Comparison of ENCODE assay signal across 8 cellular contexts in the genomic region with DNA sequence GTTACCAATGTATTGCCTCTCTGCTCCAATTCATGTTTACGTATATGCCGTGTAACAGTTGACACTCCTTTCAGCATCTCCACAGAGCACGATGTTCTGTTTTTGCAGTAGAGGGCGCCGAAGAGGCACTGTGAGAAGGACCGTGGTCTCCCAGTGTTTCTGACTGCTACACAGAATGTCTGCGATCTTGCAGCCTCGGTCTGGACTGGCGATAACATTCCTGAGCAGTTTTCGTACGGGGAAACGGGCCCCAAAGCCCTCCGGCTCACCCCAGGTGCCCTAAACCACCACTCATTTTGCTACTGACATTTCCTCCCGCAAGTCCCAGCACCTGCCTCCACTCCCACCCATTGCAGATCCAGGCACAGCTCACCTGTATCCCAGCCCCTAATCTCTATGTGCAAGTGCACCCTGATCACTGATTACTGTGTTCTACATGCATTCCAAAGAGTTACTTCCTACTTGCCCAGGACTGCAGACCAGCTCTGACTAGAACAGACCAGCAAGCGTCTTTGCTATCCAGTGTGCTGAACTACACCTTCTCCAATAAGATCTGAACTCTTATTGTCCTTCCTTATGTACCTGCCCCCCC. TPM values are rescaled to one million over a fixed set of nuclear protein-coding genes. Genes with fewer than 3 reads are reported as not detected.
A peak's percentile ranks its signal among the peaks of the same experiment; 100 is the strongest.
DNase-seq lines count a peak whose midpoint lies in the region; ATAC-seq lines count a peak whose summit lies in the region.

No MANE protein-coding gene starts in this region.

- peak; percentile 62 for DNase-seq in NCI-H1436 (lab: John Stamatoyannopoulos, UW)
- DNase-seq in NCI-H1436 treated with DMSO at 0.1 percent for 48 hours (lab: John Stamatoyannopoulos, UW) = no peak
- peak; percentile 35 for DNase-seq in HCEC 1CT
- peak; percentile 69 for DNase-seq in NAMALWA (ENCODE audit: low spot score)
- peak in 3 of 4 experiments; percentile 5 to 11 (median 6) for DNase-seq in activated CD4-positive, CD25-positive, alpha-beta regulatory T cell (lab: John Stamatoyannopoulos, UW)
- DNase-seq in cerebellum (ENCODE audit: low spot score) = peak; percentile 61
- DNase-seq in left lobe of liver (ENCODE audit: low spot score) = peak; percentile 52
- peak; percentile 37 to 48 for DNase-seq in stimulated activated CD4-positive, alpha-beta T cell treated with anti-CD3 and anti-CD28 coated beads, Interleukin-4, amount 100 ng/mL, for 48 hours (ENCODE audit: low read depth in 2 of 2)

- ATAC-seq in left lobe of liver = peak; percentile 96

RNA-seq across cellular contexts. Expression of gene NFXL1, which starts 12.4 kb away (rescaled TPM):
- 26.3 TPM for total RNA-seq in cerebellum
- total RNA-seq in left lobe of liver = 5.7 TPM
